8 cellular contexts compared by ENCODE assay signal in the genomic region with DNA sequence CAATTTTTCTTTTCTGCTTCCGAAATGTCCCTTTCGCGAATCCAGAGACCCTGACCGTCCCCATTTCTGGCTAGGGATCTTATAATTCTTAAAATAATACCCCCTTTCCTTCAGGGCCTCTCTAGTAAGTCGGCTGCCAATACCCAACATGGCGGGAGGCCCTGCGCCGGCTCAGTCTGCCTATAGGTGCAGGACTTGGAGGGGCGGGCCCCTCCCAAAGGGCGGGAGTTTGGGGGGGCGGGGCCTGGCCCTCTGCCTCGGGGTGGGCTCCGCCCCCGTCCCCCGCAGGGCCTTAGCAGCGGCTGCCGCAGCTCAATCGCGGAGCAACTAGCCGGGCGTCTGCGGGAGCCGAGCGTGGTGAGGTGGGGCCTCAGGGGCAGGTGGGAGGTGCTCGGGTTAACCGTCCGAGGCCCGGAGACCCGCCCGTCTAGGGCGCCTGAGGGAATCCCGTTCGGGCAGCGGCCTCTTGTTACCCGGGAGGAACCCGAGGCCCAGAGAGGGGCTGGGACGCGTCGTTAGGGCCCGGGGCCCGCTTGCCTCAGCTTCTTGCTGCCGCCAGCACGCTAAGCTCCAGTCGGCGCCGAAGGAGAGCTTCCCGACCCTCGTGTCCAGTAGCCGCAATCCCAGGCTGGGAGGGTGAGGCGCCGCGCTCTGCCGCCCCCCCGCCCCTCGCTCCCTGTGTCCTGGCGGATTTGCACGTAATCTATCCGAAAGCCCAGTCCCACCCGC. TPM values are rescaled to one million over a fixed set of nuclear protein-coding genes. Genes with fewer than 3 reads are reported as not detected.
A peak's percentile ranks its signal among the peaks of the same experiment; 100 is the strongest.
DNase-seq lines count a peak whose midpoint lies in the region; ATAC-seq and TF ChIP-seq lines count a peak whose summit lies in the region.

A gene with protein sequence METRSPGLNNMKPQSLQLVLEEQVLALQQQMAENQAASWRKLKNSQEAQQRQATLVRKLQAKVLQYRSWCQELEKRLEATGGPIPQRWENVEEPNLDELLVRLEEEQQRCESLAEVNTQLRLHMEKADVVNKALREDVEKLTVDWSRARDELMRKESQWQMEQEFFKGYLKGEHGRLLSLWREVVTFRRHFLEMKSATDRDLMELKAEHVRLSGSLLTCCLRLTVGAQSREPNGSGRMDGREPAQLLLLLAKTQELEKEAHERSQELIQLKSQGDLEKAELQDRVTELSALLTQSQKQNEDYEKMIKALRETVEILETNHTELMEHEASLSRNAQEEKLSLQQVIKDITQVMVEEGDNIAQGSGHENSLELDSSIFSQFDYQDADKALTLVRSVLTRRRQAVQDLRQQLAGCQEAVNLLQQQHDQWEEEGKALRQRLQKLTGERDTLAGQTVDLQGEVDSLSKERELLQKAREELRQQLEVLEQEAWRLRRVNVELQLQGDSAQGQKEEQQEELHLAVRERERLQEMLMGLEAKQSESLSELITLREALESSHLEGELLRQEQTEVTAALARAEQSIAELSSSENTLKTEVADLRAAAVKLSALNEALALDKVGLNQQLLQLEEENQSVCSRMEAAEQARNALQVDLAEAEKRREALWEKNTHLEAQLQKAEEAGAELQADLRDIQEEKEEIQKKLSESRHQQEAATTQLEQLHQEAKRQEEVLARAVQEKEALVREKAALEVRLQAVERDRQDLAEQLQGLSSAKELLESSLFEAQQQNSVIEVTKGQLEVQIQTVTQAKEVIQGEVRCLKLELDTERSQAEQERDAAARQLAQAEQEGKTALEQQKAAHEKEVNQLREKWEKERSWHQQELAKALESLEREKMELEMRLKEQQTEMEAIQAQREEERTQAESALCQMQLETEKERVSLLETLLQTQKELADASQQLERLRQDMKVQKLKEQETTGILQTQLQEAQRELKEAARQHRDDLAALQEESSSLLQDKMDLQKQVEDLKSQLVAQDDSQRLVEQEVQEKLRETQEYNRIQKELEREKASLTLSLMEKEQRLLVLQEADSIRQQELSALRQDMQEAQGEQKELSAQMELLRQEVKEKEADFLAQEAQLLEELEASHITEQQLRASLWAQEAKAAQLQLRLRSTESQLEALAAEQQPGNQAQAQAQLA (N-terminal part only) (plus strand): TSS at position 718 of the 729 bp plus-strand sequence. CDS start 6,770 bp downstream, outside the sequence.

- DNase-seq in AML-193 (lab: John Stamatoyannopoulos, UW) (peak; percentile 90 to 95), NCI-H460 (ENCODE audit: extremely low read depth, low read depth) (peak; percentile 93), cerebellar cortex (ENCODE audit: low spot score) (peak; percentile 96), islet precursor cell (peak; percentile 99)
- DNase-seq in activated CD4-positive, CD25-positive, alpha-beta regulatory T cell treated with anti-CD3 and anti-CD28 coated beads, Interleukin-2, amount 50 U/mL, for 72 hours, result peak; percentile 91
- DNase-seq in stimulated activated CD4-positive, alpha-beta T cell treated with anti-CD3 and anti-CD28 coated beads, Interleukin-12 subunit alpha, Interleukin-12 subunit beta, amount 100 ng/mL, for 4 hours, result peak; percentile 94

- TF ChIP-seq POLR2A in GM19193 (IDR thresholded peaks at IDR 0.05; ENCODE audit: extremely low read depth, insufficient read depth, insufficient read length), result peak; percentile 27

- ATAC-seq in HG03432 (IDR thresholded peaks at IDR 0.05; ENCODE audit: unreplicated experiment), result peak; percentile 92

RNA-seq across cellular contexts. Expression of the gene that starts here (rescaled TPM):
- 20.0 and 21.8 TPM in 2 replicates for total RNA-seq in NCI-H460 (2014; rRNA removed; shearing (Covaris generic))
- 19.7 and 22.2 TPM in 2 replicates for polyA plus RNA-seq in NCI-H460 (2014; cell fraction: nucleus; rRNA removed)

Comparison
In these comparisons a context has a peak if more than half of its experiments do, and no peak if none do; other contexts are left out.
1. Peak in every context shown above with its lines: DNase-seq and ATAC-seq.